ENCODE assay signal across 15 cellular contexts in genomic region chr19:51798958-51799310, GRCh38. TPM values are rescaled to one million over a fixed set of nuclear protein-coding genes. Genes with fewer than 3 reads are reported as not detected.
DNase-seq lines count a peak whose midpoint lies in the region; ATAC-seq, FAIRE-seq and TF ChIP-seq lines count a peak whose summit lies in the region.
"Had no signal": no experiment of that assay in that cellular context is flagged by ENCODE, and none has a peak within 500 bp of the region (broad histone marks: within the 10 kb centered on the region; RNA-seq: fewer than 3 reads in every experiment).

No MANE protein-coding gene starts in this region.

- no peak overlapping the region for H2BK120ac ChIP-seq in H9 (ENCODE audit: low read depth, low read length, poor library complexity, severe bottlenecking)

- H2BK20ac ChIP-seq in H9 (ENCODE audit: low read depth, low read length, poor library complexity, severe bottlenecking): no peak overlapping the region

- no peak overlapping the region for H2BK15ac ChIP-seq in H9 (ENCODE audit: low read depth, low read length)

- no peaks in the 10 kb centered on the region for H3K4me1 Mint-ChIP-seq in H9
- H3K4me1 Mint-ChIP-seq: activated naive CD8-positive, alpha-beta T cell treated with anti-CD3 and anti-CD28 coated beads, Interleukin-2, amount 50 U/mL, for 24 hours had no signal

- H4K20me1 ChIP-seq in HepG2 (ENCODE audit: insufficient read depth, low read length): no peaks in the 10 kb centered on the region
- H4K20me1 ChIP-seq in H9 (ENCODE audit: control insufficient read depth, insufficient read depth, insufficient read length): no peaks in the 10 kb centered on the region

- no peak for TF ChIP-seq CTCF in liver (IDR thresholded peaks at IDR 0.05; ENCODE audit: low read depth, low read length, missing input control)
- TF ChIP-seq CTCF in HepG2 (CRISPR knock-in tag; IDR thresholded peaks at IDR 0.05): no peak
- TF ChIP-seq CTCF in left ventricle myocardium inferior (IDR thresholded peaks at IDR 0.05; ENCODE audit: borderline replicate concordance): no peak
- no peak for TF ChIP-seq CTCF in H9 (conservative IDR thresholded peaks at IDR 0.05)
- no peak for TF ChIP-seq CTCF in GM13977 (IDR thresholded peaks at IDR 0.05; ENCODE audit: extremely low read depth, insufficient read depth, missing control alignments)

- peaks cover 0 to 15% (median 5%) of the 10 kb centered on the region in 3 experiments; a peak in 2 of 7 replicates for H3K36me3 Mint-ChIP-seq in H9 (ENCODE audit: insufficient read depth in 1 of 3, low read depth in 3 of 3)
- H3K36me3 Mint-ChIP-seq in activated naive CD4-positive, alpha-beta T cell treated with anti-CD3 and anti-CD28 coated beads, Interleukin-2, amount 50 U/mL, for 72 hours: peaks cover 9% of the 10 kb centered on the region in 2 donors

- TF ChIP-seq EP300 in HepG2 (IDR thresholded peaks at IDR 0.05; ENCODE audit: low read depth in 2 of 2, low read length in 2 of 2) (no peak), HepG2 (CRISPR knock-in tag; IDR thresholded peaks at IDR 0.05; ENCODE audit: borderline replicate concordance) (no peak)

- TF ChIP-seq RAD21 in liver (IDR thresholded peaks at IDR 0.05): no peak
- no peak for TF ChIP-seq RAD21 in HepG2 (CRISPR knock-in tag; IDR thresholded peaks at IDR 0.05)

- H3K14ac ChIP-seq in H9 (ENCODE audit: insufficient read depth, low read length): no peak overlapping the region

- H3K79me1 ChIP-seq in H9 (ENCODE audit: insufficient read depth, low read depth, low read length, poor library complexity, severe bottlenecking): no peaks in the 10 kb centered on the region

- H3K4me3 ChIP-seq in liver (ENCODE audit: low read depth in 1 of 3, low read length in 3 of 3) (no peak overlapping the region), HepG2 (replicated peaks in 1 of 3; ENCODE audit: insufficient read depth in 1 of 3, low read depth in 2 of 3, low read length in 3 of 3) (no peak overlapping the region), left ventricle myocardium inferior (peak overlapping the region; percentile 39)
- H3K4me3 ChIP-seq: prostate gland had no signal

- no peak for TF ChIP-seq POLR2A in HepG2 (IDR thresholded peaks at IDR 0.05; ENCODE audit: insufficient read depth in 1 of 2, low read depth in 2 of 2, low read length in 2 of 2)

- peaks cover 77 to 88% of the 10 kb centered on the region in 2 experiments for H3K9me3 Mint-ChIP-seq in H9
- peaks cover 7 to 25% of the 10 kb centered on the region in 2 donors for H3K9me3 Mint-ChIP-seq in activated naive CD4-positive, alpha-beta T cell treated with anti-CD3 and anti-CD28 coated beads, Interleukin-2, amount 50 U/mL, for 72 hours

- H3K79me2 ChIP-seq in HepG2 (ENCODE audit: insufficient read depth, low read length): no peaks in the 10 kb centered on the region
- H3K79me2 ChIP-seq in H9 (ENCODE audit: insufficient read depth, low read length): no peaks in the 10 kb centered on the region

- no peak overlapping the region for H3K18ac ChIP-seq in H9 (ENCODE audit: insufficient read length, low read depth, low read length)

- WGBS in liver: 76% methylated on average over 13 of the region's 13 CpGs
- 54% methylated on average over 13 of the region's 13 CpGs for WGBS in HepG2 (ENCODE audit: low lambda C conversion rate)
- no CpG with 5 or more reads among the region's 13 CpGs for WGBS in H9 (ENCODE audit: extremely low coverage, insufficient read length, low lambda C conversion rate)

- BruUV-seq in HepG2 (replicated peaks; lab: Mats Ljungman, UMichigan): no TSS peak

- no peaks in the 10 kb centered on the region for H3K36me3 ChIP-seq in liver (ENCODE audit: control insufficient read depth in 4 of 4, insufficient read depth in 3 of 4, low read depth in 1 of 4, low read length in 3 of 4)
- no peaks in the 10 kb centered on the region for H3K36me3 ChIP-seq in HepG2 (replicated peaks in 1 of 2; ENCODE audit: control insufficient read depth in 1 of 2, insufficient read depth in 2 of 2, low read length in 2 of 2)
- H3K36me3 ChIP-seq in left ventricle myocardium inferior: no peaks in the 10 kb centered on the region
- H3K36me3 ChIP-seq: prostate gland had no signal

- H3K27ac ChIP-seq in liver (ENCODE audit: low read depth in 1 of 2, low read length in 2 of 2) (peak overlapping the region; percentile 63 to 74), HepG2 (ENCODE audit: extremely low read length, insufficient read depth, low read length) (no peak overlapping the region), left ventricle myocardium inferior (replicated peaks) (peak overlapping the region; percentile 97), H9 (ENCODE audit: insufficient read length, low read depth, low read length) (no peak overlapping the region)

- peaks cover 3 to 19% (median 5%) of the 10 kb centered on the region in 4 donors for H3K9me3 ChIP-seq in liver (ENCODE audit: control insufficient read depth in 4 of 4, low read length in 3 of 4)
- peaks cover 28% of the 10 kb centered on the region for H3K9me3 ChIP-seq in HepG2 (ENCODE audit: low read length)
- H3K9me3 ChIP-seq in left ventricle myocardium inferior (replicated peaks): no peaks in the 10 kb centered on the region
- no peaks in the 10 kb centered on the region for H3K9me3 ChIP-seq in H9 (ENCODE audit: control insufficient read depth, low read depth, low read length)
- H3K9me3 ChIP-seq: prostate gland had no signal

- H4K91ac ChIP-seq in H9 (ENCODE audit: insufficient read length, low read depth, low read length): no peak overlapping the region

- in situ Hi-C loops in HepG2 (cut with HindIII; ENCODE audit: extremely low pct_ligation_motif_present, low pct_unique_long_range_greater_than_20kb): no loop called here
- in situ Hi-C loops in GM13977 (cut with MboI; ENCODE audit: low pct_unique_long_range_greater_than_20kb, low sequenced_read_pairs, unreplicated experiment): no loop called here

- H3K27me3 ChIP-seq in liver (ENCODE audit: control insufficient read depth in 4 of 4, insufficient read depth in 4 of 4, low read length in 3 of 4) (no peaks in the 10 kb centered on the region), HepG2 (ENCODE audit: control insufficient read depth in 1 of 2, insufficient read depth in 2 of 2, low read length in 2 of 2) (no peaks in the 10 kb centered on the region), left ventricle myocardium inferior (ENCODE audit: low read depth) (no peaks in the 10 kb centered on the region), H9 (ENCODE audit: insufficient read depth, low read length) (no peaks in the 10 kb centered on the region)
- H3K27me3 ChIP-seq: dorsolateral prefrontal cortex had no signal

- ATAC-seq in HepG2: no peak
- no peak for ATAC-seq in activated naive CD4-positive, alpha-beta T cell treated with anti-CD3 and anti-CD28 coated beads, Interleukin-2, amount 50 U/mL, for 72 hours
- ATAC-seq: activated naive CD8-positive, alpha-beta T cell treated with anti-CD3 and anti-CD28 coated beads, Interleukin-2, amount 50 U/mL, for 24 hours had no signal

- CTCF ChIA-PET in HepG2 (lab: Yijun Ruan, JAX; ENCODE audit: low intra/inter-chr PET ratio, low total read pairs): no interaction called here

- H3K27me3 Mint-ChIP-seq in H9 (ENCODE audit: low read depth): peaks cover 7% of the 10 kb centered on the region; the same call in 1 of the 2 replicates

- no peak overlapping the region for H4K5ac ChIP-seq in H9 (ENCODE audit: insufficient read length, low read depth, low read length)

- no peak overlapping the region for H3K4ac ChIP-seq in H9 (ENCODE audit: low read depth, low read length)

- H3K4me2 ChIP-seq in HepG2 (ENCODE audit: low read depth, low read length) (no peak overlapping the region), H9 (ENCODE audit: insufficient read depth, insufficient read length, low read length) (no peak overlapping the region)

- H3K4me1 ChIP-seq in liver (ENCODE audit: control insufficient read depth in 4 of 4, insufficient read depth in 4 of 4, low read length in 3 of 4) (peaks cover 0 to 7% (median 1%) of the 10 kb centered on the region in 4 donors), HepG2 (ENCODE audit: insufficient read depth, low read length) (peaks cover 15% of the 10 kb centered on the region; the same call in 1 of the 2 replicates), left ventricle myocardium inferior (peaks cover 55% of the 10 kb centered on the region), H9 (ENCODE audit: insufficient read depth, low read length) (no peaks in the 10 kb centered on the region)
- H3K4me1 ChIP-seq: prostate gland had no signal

- H2AK5ac ChIP-seq in H9 (ENCODE audit: insufficient read length, low read length): no peak overlapping the region

- POLR2A ChIA-PET in HepG2 (lab: Yijun Ruan, JAX): no interaction called here

- no peak for FAIRE-seq in HepG2 (lab: Jason Lieb, UNC)
- FAIRE-seq: A204.1 had no signal

- H4K8ac ChIP-seq in H9 (replicated peaks; ENCODE audit: insufficient read length, low read depth, low read length): no peak overlapping the region

- no peak overlapping the region for H3K23ac ChIP-seq in H9 (ENCODE audit: insufficient read length, low read depth, low read length)

- no peak overlapping the region for H3K27ac Mint-ChIP-seq in H9
- H3K27ac Mint-ChIP-seq in activated naive CD4-positive, alpha-beta T cell treated with anti-CD3 and anti-CD28 coated beads, Interleukin-2, amount 50 U/mL, for 72 hours: no peak overlapping the region
- H3K27ac Mint-ChIP-seq: activated naive CD8-positive, alpha-beta T cell treated with anti-CD3 and anti-CD28 coated beads, Interleukin-2, amount 50 U/mL, for 24 hours had no signal

- no peaks in the 10 kb centered on the region for H3K23me2 ChIP-seq in H9 (ENCODE audit: insufficient read length, low read depth, low read length, poor library complexity, severe bottlenecking)

- no peak overlapping the region for H3T11ph ChIP-seq in H9 (ENCODE audit: low read length)

- H3K56ac ChIP-seq in H9 (ENCODE audit: insufficient read length, low read depth, low read length): no peak overlapping the region

- DNase-seq in HepG2 (ENCODE audit: low spot score) (no peak), left ventricle myocardium inferior (peak; percentile 58), posterior vena cava (ENCODE audit: low spot score) (peak; percentile 84), H9 (no peak), GM13977 (ENCODE audit: low spot score) (no peak), AG20443 (ENCODE audit: low spot score) (no peak)
- DNase-seq in activated naive CD4-positive, alpha-beta T cell treated with anti-CD3 and anti-CD28 coated beads, Interleukin-2, amount 50 U/mL, for 72 hours (ENCODE audit: low spot score in 2 of 2): no peak
- DNase-seq: activated naive CD8-positive, alpha-beta T cell treated with anti-CD3 and anti-CD28 coated beads, Interleukin-2, amount 50 U/mL, for 24 hours; DMS153; H7; SHP77 treated with DMSO at 0.1 percent for 48 hours had no signal

- H3K9ac ChIP-seq in liver (ENCODE audit: low read depth in 1 of 2, low read length in 2 of 2) (peak overlapping the region in 1 of 2 donors; percentile 33), HepG2 (ENCODE audit: insufficient read depth, low read depth, low read length) (no peak overlapping the region), H9 (ENCODE audit: extremely low read depth, insufficient read length, low read length) (no peak overlapping the region)

- H3K4me3 Mint-ChIP-seq in H9: no peak overlapping the region
- H3K4me3 Mint-ChIP-seq: activated naive CD8-positive, alpha-beta T cell treated with anti-CD3 and anti-CD28 coated beads, Interleukin-2, amount 50 U/mL, for 24 hours had no signal

- H2BK5ac ChIP-seq in H9 (ENCODE audit: insufficient read length, low read length): no peak overlapping the region

- intact Hi-C loops in HepG2 (cut with micrococcal nuclease; ENCODE audit: unreplicated experiment): no loop called here
- intact Hi-C loops in left ventricle myocardium inferior (cut with micrococcal nuclease): no loop called here
- intact Hi-C loops in posterior vena cava (cut with DNase I): no loop called here

- H2AFZ ChIP-seq in HepG2 (ENCODE audit: low read length) (no peak overlapping the region), H9 (ENCODE audit: low read length) (no peak overlapping the region)

- no peak overlapping the region for H2BK12ac ChIP-seq in H9 (ENCODE audit: insufficient read length, low read depth, low read length)

RNA-seq across cellular contexts. Expression of gene FPR3, which starts 4.0 kb away (rescaled TPM):
- total RNA-seq in liver (1 to 10 TPM; 3.6 to 7.8 TPM), HepG2 (2016; rRNA removed; fragmentation: Illumina TruSeq; extraction: Trizol) (not detected in 2 replicates), left ventricle myocardium inferior (3.6 TPM), posterior vena cava (10 to 100 TPM; 14.5 to 15.0 TPM), H9 (2021) (not detected in 2 replicates)
- polyA plus RNA-seq in liver (1 to 10 TPM; 1.0 to 4.5 TPM), HepG2 (2011; rRNA removed) (0.12 TPM in 1 of 2 replicates, not detected in the other)
- not detected in 2 replicates for total RNA-seq in HepG2 (2016; cell fraction: cytosol; rRNA removed; fragmentation: Illumina TruSeq; extraction: Trizol; ENCODE audit: low read depth)
- total RNA-seq in HepG2 (2016; cell fraction: insoluble cytoplasmic fraction; rRNA removed; fragmentation: Illumina TruSeq; extraction: Trizol): not detected in 2 replicates
- not detected in 2 replicates for total RNA-seq in HepG2 (2016; cell fraction: membrane; rRNA removed; fragmentation: Illumina TruSeq; extraction: Trizol)
- total RNA-seq in HepG2 (2016; cell fraction: nucleus; rRNA removed; fragmentation: Illumina TruSeq; extraction: Trizol): not detected in 2 replicates
- 0.03 and 0.05 TPM in 2 replicates for polyA plus RNA-seq in HepG2 (2011; cell fraction: cytosol; rRNA removed)
- polyA plus RNA-seq in HepG2 (2011; cell fraction: nucleus; rRNA removed): not detected in 2 replicates
- polyA plus RNA-seq in HepG2 (2012): 0.07 and 0.08 TPM in 2 replicates
- not detected in 2 replicates for polyA plus RNA-seq in HepG2 (2016; cell fraction: cytosol; fragmentation: Illumina TruSeq; extraction: Trizol; ENCODE audit: low read depth)
- polyA plus RNA-seq in HepG2 (2016; cell fraction: insoluble cytoplasmic fraction; fragmentation: Illumina TruSeq; extraction: Trizol; ENCODE audit: low read depth): not detected in 2 replicates
- polyA plus RNA-seq in HepG2 (2016; cell fraction: membrane; fragmentation: Illumina TruSeq; extraction: Trizol; ENCODE audit: low read depth): not detected in 2 replicates
- polyA plus RNA-seq in HepG2 (2016; cell fraction: nucleus; fragmentation: Illumina TruSeq; extraction: Trizol; ENCODE audit: insufficient read depth, low read depth): not detected in 2 replicates
- polyA minus RNA-seq in HepG2 (2011; rRNA and poly(A)+ RNA removed; ENCODE audit: low replicate concordance): not detected in 2 replicates
- not detected in 2 replicates for polyA minus RNA-seq in HepG2 (2011; cell fraction: cytosol; rRNA and poly(A)+ RNA removed)
- not detected in 2 replicates for polyA minus RNA-seq in HepG2 (2011; cell fraction: nucleus; rRNA and poly(A)+ RNA removed)
- not detected for total RNA-seq in activated naive CD4-positive, alpha-beta T cell treated with anti-CD3 and anti-CD28 coated beads, Interleukin-2, amount 50 U/mL, for 72 hours
- total RNA-seq: H7 had no signal

RNA-seq across cellular contexts. Expression of gene FPR2, which starts 38.0 kb away (rescaled TPM):
- total RNA-seq in liver: 1 to 10 TPM; 3.8 to 4.1 TPM
- polyA plus RNA-seq in liver: under 1 TPM; 0.15 to 0.89 TPM
- not detected in 2 replicates for total RNA-seq in HepG2 (2016; rRNA removed; fragmentation: Illumina TruSeq; extraction: Trizol)
- total RNA-seq in HepG2 (2016; cell fraction: cytosol; rRNA removed; fragmentation: Illumina TruSeq; extraction: Trizol; ENCODE audit: low read depth): not detected in 2 replicates
- not detected in 2 replicates for total RNA-seq in HepG2 (2016; cell fraction: insoluble cytoplasmic fraction; rRNA removed; fragmentation: Illumina TruSeq; extraction: Trizol)
- total RNA-seq in HepG2 (2016; cell fraction: membrane; rRNA removed; fragmentation: Illumina TruSeq; extraction: Trizol): not detected in 2 replicates
- not detected in 2 replicates for total RNA-seq in HepG2 (2016; cell fraction: nucleus; rRNA removed; fragmentation: Illumina TruSeq; extraction: Trizol)
- polyA plus RNA-seq in HepG2 (2011; rRNA removed): not detected in 2 replicates
- polyA plus RNA-seq in HepG2 (2011; cell fraction: cytosol; rRNA removed): not detected in 2 replicates
- polyA plus RNA-seq in HepG2 (2011; cell fraction: nucleus; rRNA removed): not detected in 2 replicates
- not detected in 2 replicates for polyA plus RNA-seq in HepG2 (2012)
- polyA plus RNA-seq in HepG2 (2016; cell fraction: cytosol; fragmentation: Illumina TruSeq; extraction: Trizol; ENCODE audit: low read depth): not detected in 2 replicates
- not detected in 2 replicates for polyA plus RNA-seq in HepG2 (2016; cell fraction: insoluble cytoplasmic fraction; fragmentation: Illumina TruSeq; extraction: Trizol; ENCODE audit: low read depth)
- not detected in 2 replicates for polyA plus RNA-seq in HepG2 (2016; cell fraction: membrane; fragmentation: Illumina TruSeq; extraction: Trizol; ENCODE audit: low read depth)
- not detected in 2 replicates for polyA plus RNA-seq in HepG2 (2016; cell fraction: nucleus; fragmentation: Illumina TruSeq; extraction: Trizol; ENCODE audit: insufficient read depth, low read depth)
- not detected in 2 replicates for polyA minus RNA-seq in HepG2 (2011; rRNA and poly(A)+ RNA removed; ENCODE audit: low replicate concordance)
- polyA minus RNA-seq in HepG2 (2011; cell fraction: cytosol; rRNA and poly(A)+ RNA removed): not detected in 2 replicates
- not detected in 2 replicates for polyA minus RNA-seq in HepG2 (2011; cell fraction: nucleus; rRNA and poly(A)+ RNA removed)
- 0.74 TPM for total RNA-seq in left ventricle myocardium inferior
- 1 to 10 TPM; 1.7 to 6.9 TPM for total RNA-seq in posterior vena cava
- not detected in 2 replicates for total RNA-seq in H9 (2021)
- total RNA-seq in activated naive CD4-positive, alpha-beta T cell treated with anti-CD3 and anti-CD28 coated beads, Interleukin-2, amount 50 U/mL, for 72 hours: not detected
- total RNA-seq: H7 had no signal

RNA-seq across cellular contexts. Expression of gene FPR1, which starts 47.3 kb away (rescaled TPM):
- total RNA-seq in liver (10 to 100 TPM in 1 of 2 donors, 1 to 10 TPM in 1; 9.9 to 17.0 TPM), HepG2 (2016; rRNA removed; fragmentation: Illumina TruSeq; extraction: Trizol) (not detected in 2 replicates), left ventricle myocardium inferior (4.5 TPM), posterior vena cava (10 to 100 TPM; 24.0 to 38.3 TPM), H9 (2021) (not detected in 2 replicates)
- polyA plus RNA-seq in liver (1 to 10 TPM; 2.7 to 6.3 TPM), HepG2 (2011; rRNA removed) (0.07 TPM in 1 of 2 replicates, not detected in the other)
- not detected in 2 replicates for total RNA-seq in HepG2 (2016; cell fraction: cytosol; rRNA removed; fragmentation: Illumina TruSeq; extraction: Trizol; ENCODE audit: low read depth)
- total RNA-seq in HepG2 (2016; cell fraction: insoluble cytoplasmic fraction; rRNA removed; fragmentation: Illumina TruSeq; extraction: Trizol): not detected in 2 replicates
- not detected in 2 replicates for total RNA-seq in HepG2 (2016; cell fraction: membrane; rRNA removed; fragmentation: Illumina TruSeq; extraction: Trizol)
- not detected in 2 replicates for total RNA-seq in HepG2 (2016; cell fraction: nucleus; rRNA removed; fragmentation: Illumina TruSeq; extraction: Trizol)
- 0.03 TPM in 1 of 2 replicates, not detected in the other for polyA plus RNA-seq in HepG2 (2011; cell fraction: cytosol; rRNA removed)
- not detected in 2 replicates for polyA plus RNA-seq in HepG2 (2011; cell fraction: nucleus; rRNA removed)
- 0.27 TPM in 1 of 2 replicates, not detected in the other for polyA plus RNA-seq in HepG2 (2012)
- not detected in 2 replicates for polyA plus RNA-seq in HepG2 (2016; cell fraction: cytosol; fragmentation: Illumina TruSeq; extraction: Trizol; ENCODE audit: low read depth)
- not detected in 2 replicates for polyA plus RNA-seq in HepG2 (2016; cell fraction: insoluble cytoplasmic fraction; fragmentation: Illumina TruSeq; extraction: Trizol; ENCODE audit: low read depth)
- polyA plus RNA-seq in HepG2 (2016; cell fraction: membrane; fragmentation: Illumina TruSeq; extraction: Trizol; ENCODE audit: low read depth): not detected in 2 replicates
- polyA plus RNA-seq in HepG2 (2016; cell fraction: nucleus; fragmentation: Illumina TruSeq; extraction: Trizol; ENCODE audit: insufficient read depth, low read depth): not detected in 2 replicates
- not detected in 2 replicates for polyA minus RNA-seq in HepG2 (2011; rRNA and poly(A)+ RNA removed; ENCODE audit: low replicate concordance)
- polyA minus RNA-seq in HepG2 (2011; cell fraction: cytosol; rRNA and poly(A)+ RNA removed): not detected in 2 replicates
- not detected in 2 replicates for polyA minus RNA-seq in HepG2 (2011; cell fraction: nucleus; rRNA and poly(A)+ RNA removed)
- total RNA-seq in activated naive CD4-positive, alpha-beta T cell treated with anti-CD3 and anti-CD28 coated beads, Interleukin-2, amount 50 U/mL, for 72 hours: not detected
- total RNA-seq: H7 had no signal

Comparison
In these comparisons a context has a peak if more than half of its experiments do, and no peak if none do; other contexts are left out.
1. H3K27ac ChIP-seq: peak in liver (2 of 2) and left ventricle myocardium inferior (single experiment); none in HepG2 (single experiment) and H9 (single experiment).
2. DNase-seq: peak in left ventricle myocardium inferior (single experiment) and posterior vena cava (single experiment); none in HepG2 (single experiment), H9 (single experiment), GM13977 (single experiment), AG20443 (single experiment) and activated naive CD4-positive, alpha-beta T cell treated with anti-CD3 and anti-CD28 coated beads, Interleukin-2, amount 50 U/mL, for 72 hours (0 of 2).